ENCODE assay signal across 8 cellular contexts in genomic region chr3:128487813-128488635, GRCh38. TPM values are rescaled to one million over a fixed set of nuclear protein-coding genes. Genes with fewer than 3 reads are reported as not detected.
A peak's percentile ranks its signal among the peaks of the same experiment; 100 is the strongest.
DNase-seq lines count a peak whose midpoint lies in the region; ATAC-seq and TF ChIP-seq lines count a peak whose summit lies in the region.

No MANE protein-coding gene starts in this region.

- H3K4ac ChIP-seq in trophoblast cell (ENCODE audit: low read depth, low read length) = peak overlapping the region; percentile 94

- H4K91ac ChIP-seq in trophoblast cell (ENCODE audit: low read depth, low read length) = peak overlapping the region; percentile 84

- H3K9me3 ChIP-seq in right cardiac atrium (ENCODE audit: control insufficient read depth, low read length) = no peaks in the 10 kb centered on the region
- no peaks in the 10 kb centered on the region for H3K9me3 ChIP-seq in trophoblast cell (ENCODE audit: insufficient read depth, low read depth, low read length)

- peak overlapping the region; percentile 75 for H2BK12ac ChIP-seq in trophoblast cell (ENCODE audit: low read length)

- DNase-seq in Caki2 (ENCODE audit: low read depth) (peak; percentile 63), NOMO-1 (lab: John Stamatoyannopoulos, UW; ENCODE audit: unreplicated experiment in 2 of 2) (peak; percentile 80 to 82), astrocyte of the cerebellum (ENCODE audit: low read depth) (peak; percentile 39), right cardiac atrium (peak; percentile 94 to 97 (median 95)), trophoblast cell (peak; percentile 94 to 96), NAMALWA (ENCODE audit: low spot score) (no peak)

- peak overlapping the region; percentile 81 for H3K9ac ChIP-seq in trophoblast cell (ENCODE audit: low read length)

- H3K4me2 ChIP-seq in trophoblast cell (ENCODE audit: low read length) = peak overlapping the region; percentile 93

- peak overlapping the region; percentile 88 for H3K14ac ChIP-seq in trophoblast cell (ENCODE audit: low read length)

- peaks cover 86% of the 10 kb centered on the region for H3K79me1 ChIP-seq in trophoblast cell (ENCODE audit: low read length)

- peak; percentile 54 for ATAC-seq in HG02885 (IDR thresholded peaks at IDR 0.05; ENCODE audit: poor library complexity, unreplicated experiment)
- peak; percentile 82 to 89 for ATAC-seq in right cardiac atrium
- ATAC-seq in GM19467 (IDR thresholded peaks at IDR 0.05; ENCODE audit: unreplicated experiment) = no peak

- peaks cover 36 to 45% of the 10 kb centered on the region in 2 experiments for H3K36me3 ChIP-seq in trophoblast cell (ENCODE audit: control insufficient read depth in 1 of 2, insufficient read depth in 2 of 2, low read length in 2 of 2)

- H3K4me3 ChIP-seq in astrocyte of the cerebellum (ENCODE audit: low read depth, low read length) = peak overlapping the region; percentile 46
- peak overlapping the region; percentile 81 for H3K4me3 ChIP-seq in right cardiac atrium (ENCODE audit: low read length)
- peak overlapping the region; percentile 90 for H3K4me3 ChIP-seq in trophoblast cell (ENCODE audit: low read depth, low read length)

- WGBS in right cardiac atrium = 1% methylated on average over 68 of the region's 68 CpGs
- no CpG with 5 or more reads among the region's 68 CpGs for WGBS in trophoblast cell (ENCODE audit: extremely low coverage, insufficient coverage, insufficient read length)

- H3K4me1 ChIP-seq in right cardiac atrium (ENCODE audit: control insufficient read depth, insufficient read depth, low read length) (no peaks in the 10 kb centered on the region), trophoblast cell (ENCODE audit: control insufficient read depth in 1 of 2, insufficient read depth in 2 of 2, low read length in 2 of 2) (peaks cover 34 to 47% of the 10 kb centered on the region in 2 experiments)

- H3K79me2 ChIP-seq in trophoblast cell (ENCODE audit: control insufficient read depth, insufficient read depth, low read length, poor library complexity) = peaks cover 75% of the 10 kb centered on the region

- peak overlapping the region; percentile 89 for H4K8ac ChIP-seq in trophoblast cell (ENCODE audit: low read depth, low read length)

- no peak overlapping the region for H3K23ac ChIP-seq in trophoblast cell (ENCODE audit: low read length)

- intact Hi-C loops in right cardiac atrium (cut with DNase I) = no loop called here

- H2AK5ac ChIP-seq in trophoblast cell (ENCODE audit: low read length) = peak overlapping the region; percentile 81

- in situ Hi-C loops in Caki2 (cut with HindIII; ENCODE audit: low pct_unique_long_range_greater_than_20kb, low sequenced_read_pairs) (no loop called here), astrocyte of the cerebellum (cut with HindIII; ENCODE audit: low sequenced_read_pairs) (no loop called here)

- no peak for TF ChIP-seq CTCF in astrocyte of the cerebellum (IDR thresholded peaks at IDR 0.05; ENCODE audit: low read depth, low read length, missing control alignments)

- H3K18ac ChIP-seq in trophoblast cell (ENCODE audit: low read length) = peak overlapping the region; percentile 98

- H2BK5ac ChIP-seq in trophoblast cell (ENCODE audit: low read depth, low read length, poor library complexity) = peak overlapping the region; percentile 99

- peak overlapping the region; percentile 81 for H4K12ac ChIP-seq in trophoblast cell (ENCODE audit: low read depth, low read length)

- H3K27ac ChIP-seq in right cardiac atrium (ENCODE audit: low read length) = peak overlapping the region; percentile 51
- peak overlapping the region; percentile 95 for H3K27ac ChIP-seq in trophoblast cell (ENCODE audit: low read depth, low read length)

- no peaks in the 10 kb centered on the region for H3K27me3 ChIP-seq in right cardiac atrium (ENCODE audit: control insufficient read depth, insufficient read depth)
- no peaks in the 10 kb centered on the region for H3K27me3 ChIP-seq in trophoblast cell (ENCODE audit: insufficient read depth, low read length)

- peak overlapping the region; percentile 93 for H2BK120ac ChIP-seq in trophoblast cell (ENCODE audit: insufficient read depth, low read length, poor library complexity)

- H2AFZ ChIP-seq in trophoblast cell (ENCODE audit: insufficient read depth, low read length, poor library complexity) = peak overlapping the region; percentile 62

RNA-seq across cellular contexts. Expression of gene GATA2, which starts 5.0 kb away (rescaled TPM):
- 1.5 TPM in 1 of 2 replicates, not detected in the other for total RNA-seq in Caki2 (2014; rRNA removed; shearing (Covaris generic); ENCODE audit: low replicate concordance)
- total RNA-seq in right cardiac atrium = 10 to 100 TPM in 3 of 4 donors, 1 to 10 TPM in 1; 9.7 to 18.1 (median 15.4) TPM
- 14.3 TPM for polyA plus RNA-seq in right cardiac atrium
- polyA plus RNA-seq in trophoblast cell (2013) = 467 and 505 TPM in 2 replicates

RNA-seq across cellular contexts. Expression of gene DNAJB8, which starts 21.3 kb away (rescaled TPM):
- not detected in 2 replicates for total RNA-seq in Caki2 (2014; rRNA removed; shearing (Covaris generic); ENCODE audit: low replicate concordance)
- total RNA-seq in right cardiac atrium = not detected
- polyA plus RNA-seq in right cardiac atrium = not detected
- polyA plus RNA-seq in trophoblast cell (2013) = not detected in 2 replicates
